12 cellular contexts compared by ENCODE assay signal in the genomic region with DNA sequence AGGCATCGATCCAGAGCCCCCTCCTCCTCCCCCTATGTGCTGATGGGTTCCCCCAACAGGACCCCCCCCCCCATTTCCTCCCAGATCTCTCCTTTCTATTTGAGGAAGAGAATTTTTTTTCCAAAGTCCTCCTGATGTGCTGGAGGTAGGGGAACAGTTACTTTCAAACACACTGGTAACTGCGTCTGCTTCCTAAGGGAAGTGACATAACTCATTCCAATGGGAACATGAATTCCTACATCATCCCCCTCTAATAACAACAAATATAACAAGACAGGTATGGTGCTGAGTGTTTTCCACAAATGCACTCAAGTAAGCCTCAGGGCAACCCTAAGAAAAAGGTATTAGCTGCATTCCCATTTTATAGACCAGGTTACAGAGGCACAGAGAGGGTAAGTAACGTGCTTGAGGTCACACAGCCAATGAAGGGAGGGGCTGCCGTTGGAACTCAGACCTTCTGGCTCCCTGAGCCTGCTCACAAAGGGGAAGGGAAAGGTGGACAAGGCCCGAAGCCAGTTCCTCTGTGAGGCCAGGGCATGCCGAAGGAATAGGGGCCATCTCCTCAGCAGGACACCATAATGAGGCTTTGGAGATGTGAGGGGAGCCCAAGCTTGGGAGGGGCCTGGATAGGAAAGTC.
DNase-seq lines count a peak whose midpoint lies in the region; ATAC-seq, FAIRE-seq and TF ChIP-seq lines count a peak whose summit lies in the region.
"Had no signal": no experiment of that assay in that cellular context is flagged by ENCODE, and none has a peak within 500 bp of the region (broad histone marks: within the 10 kb centered on the region; RNA-seq: fewer than 3 reads in every experiment).

No MANE protein-coding gene starts in this region.

- H2AFZ ChIP-seq in DND-41 (ENCODE audit: low read depth, low read length): peak overlapping the region; percentile 77

- intact Hi-C loops in kidney (cut with DNase I): no loop called here
- intact Hi-C loops in gastrocnemius medialis (cut with DNase I; ENCODE audit: low total_unique reads): no loop called here

- no peak for ATAC-seq in DND-41 (ENCODE audit: insufficient read depth, low read depth)
- no peak for ATAC-seq in gastrocnemius medialis
- no peak for ATAC-seq in HG03280 (IDR thresholded peaks at IDR 0.05; ENCODE audit: unreplicated experiment)
- ATAC-seq in HG03095 (IDR thresholded peaks at IDR 0.05; ENCODE audit: unreplicated experiment): no peak
- ATAC-seq: mucosa of descending colon had no signal

- H3K4me2 ChIP-seq in DND-41 (ENCODE audit: insufficient read depth, low read length): peak overlapping the region; percentile 76

- in situ Hi-C loops in gastrocnemius medialis (cut with MboI; ENCODE audit: low sequenced_read_pairs in 4 of 4): loop anchor here in 1 of 4 donors (10.0 kb wide), 1 partner anchor 64 kb away; no protein-coding TSS in a partner anchor

- H3K9ac ChIP-seq in DND-41 (ENCODE audit: low read depth, low read length) (peak overlapping the region; percentile 60), kidney (ENCODE audit: low read length in 2 of 2) (no peak overlapping the region)

- no peaks in the 10 kb centered on the region for H3K27me3 ChIP-seq in DND-41 (ENCODE audit: insufficient read depth, low read length, poor library complexity)
- no peaks in the 10 kb centered on the region for H3K27me3 ChIP-seq in WERI-Rb-1 (ENCODE audit: insufficient read depth, low read depth, severe bottlenecking)
- no peaks in the 10 kb centered on the region for H3K27me3 ChIP-seq in gastrocnemius medialis

- H3K79me2 ChIP-seq in DND-41 (ENCODE audit: insufficient read depth, low read length): no peaks in the 10 kb centered on the region

- H3K36me3 ChIP-seq in DND-41 (ENCODE audit: insufficient read depth, low read length): no peaks in the 10 kb centered on the region; the same call in 1 of the 2 replicates
- H3K36me3 ChIP-seq in WERI-Rb-1: no peaks in the 10 kb centered on the region
- no peaks in the 10 kb centered on the region for H3K36me3 ChIP-seq in kidney (ENCODE audit: control insufficient read depth in 1 of 2, insufficient read depth in 2 of 2, low read length in 2 of 2)
- H3K36me3 ChIP-seq in gastrocnemius medialis: no peaks in the 10 kb centered on the region

- DNase-seq in DND-41 (no peak), WERI-Rb-1 (no peak), kidney (peak; percentile 54), gastrocnemius medialis (no peak), COLO668 (lab: John Stamatoyannopoulos, UW; ENCODE audit: unreplicated experiment) (no peak)
- DNase-seq: activated CD4-positive, CD25-positive, alpha-beta regulatory T cell treated with anti-CD3 and anti-CD28 coated beads, Interleukin-2, amount 50 U/mL, for 72 hours; Caco-2; mucosa of descending colon; SW 1271 had no signal

- peaks cover 45% of the 10 kb centered on the region for H3K4me1 ChIP-seq in DND-41 (ENCODE audit: insufficient read depth, low read length)
- peaks cover 5 to 19% of the 10 kb centered on the region in 2 donors for H3K4me1 ChIP-seq in kidney (ENCODE audit: control insufficient read depth in 1 of 2, insufficient read depth in 1 of 2, low read depth in 1 of 2, low read length in 2 of 2)
- peaks cover 24 to 33% of the 10 kb centered on the region in 2 donors for H3K4me1 ChIP-seq in gastrocnemius medialis

- peak overlapping the region in 1 of 2 experiments; percentile 58; a peak in 3 of 4 replicates for H3K4me3 ChIP-seq in DND-41 (ENCODE audit: low read depth in 1 of 2, low read length in 2 of 2)
- no peak overlapping the region for H3K4me3 ChIP-seq in WERI-Rb-1 (ENCODE audit: low read depth, low read length)
- no peak overlapping the region for H3K4me3 ChIP-seq in kidney (ENCODE audit: low read length in 2 of 2)
- H3K4me3 ChIP-seq in gastrocnemius medialis: no peak overlapping the region
- H3K4me3 ChIP-seq: mucosa of descending colon had no signal

- H4K20me1 ChIP-seq in DND-41 (ENCODE audit: insufficient read depth, low read length): no peaks in the 10 kb centered on the region

- FAIRE-seq in kidney (lab: Jason Lieb, UNC): no peak
- FAIRE-seq: bronchial epithelial cell had no signal

- H3K9me3 ChIP-seq in DND-41 (ENCODE audit: insufficient read depth, low read length, severe bottlenecking) (peaks cover 8% of the 10 kb centered on the region), WERI-Rb-1 (ENCODE audit: severe bottlenecking) (peaks cover 15% of the 10 kb centered on the region), kidney (ENCODE audit: control insufficient read depth in 1 of 2, low read length in 2 of 2) (peaks cover 0 to 6% of the 10 kb centered on the region in 2 donors), gastrocnemius medialis (no peaks in the 10 kb centered on the region)

- H3K27ac ChIP-seq in DND-41 (ENCODE audit: low read length): peak overlapping the region; percentile 96
- H3K27ac ChIP-seq in WERI-Rb-1: peak overlapping the region; percentile 82
- peak overlapping the region in 1 of 2 donors; percentile 29 for H3K27ac ChIP-seq in kidney (ENCODE audit: low read depth in 2 of 2, low read length in 2 of 2)
- H3K27ac ChIP-seq in gastrocnemius medialis: peak overlapping the region in 3 of 4 donors; percentile 29 to 58 (median 56)

- TF ChIP-seq CTCF in DND-41 (IDR thresholded peaks at IDR 0.05; ENCODE audit: borderline replicate concordance, extremely low read depth, low read length, poor library complexity, severe bottlenecking) (no peak), WERI-Rb-1 (IDR thresholded peaks at IDR 0.05; ENCODE audit: low read depth, low read length) (no peak), kidney (IDR thresholded peaks at IDR 0.05; ENCODE audit: borderline replicate concordance, extremely low read depth, insufficient read depth) (no peak), gastrocnemius medialis (IDR thresholded peaks at IDR 0.05 in 4 of 5, conservative IDR thresholded peaks at IDR 0.05 in 1 of 5) (no peak)

- no peak for TF ChIP-seq POLR2A in gastrocnemius medialis (IDR thresholded peaks at IDR 0.05)
